ENCODE assay signal across 25 cellular contexts in the genomic region with DNA sequence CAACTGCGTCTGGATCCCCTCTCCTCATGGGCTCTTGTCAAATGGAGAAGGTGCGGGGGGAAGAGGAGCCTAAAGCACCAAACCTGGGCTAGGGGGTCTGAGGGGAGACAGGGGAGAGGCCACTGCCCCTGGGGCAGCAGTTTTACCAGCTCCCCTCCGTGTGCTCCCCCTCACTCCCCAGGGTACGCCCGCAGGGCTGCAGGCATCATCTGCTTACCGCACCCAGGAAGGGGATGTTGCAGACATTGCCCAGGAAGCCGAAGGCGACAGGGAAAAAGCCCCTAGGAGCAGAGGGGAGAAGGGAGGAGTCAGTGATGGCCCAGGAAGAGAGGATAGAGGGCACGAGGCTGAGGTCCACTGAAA. TPM values are rescaled to one million over a fixed set of nuclear protein-coding genes. Genes with fewer than 3 reads are reported as not detected.
DNase-seq lines count a peak whose midpoint lies in the region; ATAC-seq, FAIRE-seq and TF ChIP-seq lines count a peak whose summit lies in the region.
"Had no signal": no experiment of that assay in that cellular context is flagged by ENCODE, and none has a peak within 500 bp of the region (broad histone marks: within the 10 kb centered on the region; RNA-seq: fewer than 3 reads in every experiment).

No MANE protein-coding gene starts in this region.

- H3K4me2 ChIP-seq in astrocyte (ENCODE audit: low read length): peak overlapping the region; percentile 74

- no peak for ATAC-seq in right cardiac atrium
- ATAC-seq in activated T-cell treated with anti-CD3 and anti-CD28 coated beads, Interleukin-2, amount 50 U/mL, for 72 hours (replicated peaks in 1 of 2): no peak
- ATAC-seq: activated CD8-positive, alpha-beta memory T cell treated with anti-CD3 and anti-CD28 coated beads, Interleukin-2, amount 10 ng/mL, durations not matched to agents 7 days and 5 days; gastroesophageal sphincter; GM12878 had no signal

- no peaks in the 10 kb centered on the region for H3K79me2 ChIP-seq in astrocyte (ENCODE audit: insufficient read depth, low read length)

- no peak for DNase-seq in cardiac muscle cell (ENCODE audit: low read depth in 1 of 2, low spot score in 1 of 2)
- DNase-seq in right cardiac atrium: no peak
- DNase-seq in astrocyte (ENCODE audit: low read depth): no peak
- DNase-seq in mesenteric fat pad (ENCODE audit: low spot score): peak; percentile 81
- no peak for DNase-seq in type B pancreatic cell (ENCODE audit: extremely low spot score, unreplicated experiment)
- no peak for DNase-seq in activated T-cell treated with anti-CD3 and anti-CD28 coated beads, Interleukin-2, amount 50 U/mL, for 72 hours
- DNase-seq in GOT3 (lab: John Stamatoyannopoulos, UW): no peak
- no peak for DNase-seq in SW480 (ENCODE audit: low spot score)
- DNase-seq: activated CD4-positive, alpha-beta T cell treated with anti-CD3 and anti-CD28 coated beads for 48 hours; activated CD8-positive, alpha-beta memory T cell treated with anti-CD3 and anti-CD28 coated beads, Interleukin-2, amount 10 ng/mL, durations not matched to agents 7 days and 5 days; left colon; NCI-H748 treated with DMSO at 0.1 percent for 48 hours; Peyer's patch; right lobe of liver; stimulated activated CD4-positive, alpha-beta T cell treated with anti-CD3 and anti-CD28 coated beads, Interleukin-2, amount 100 ng/mL, for 24 hours; uterus had no signal

- no peaks in the 10 kb centered on the region for H4K20me1 ChIP-seq in astrocyte (ENCODE audit: insufficient read depth, low read length)

- H3K9me3 ChIP-seq in cardiac muscle cell (ENCODE audit: low read depth) (no peaks in the 10 kb centered on the region), right cardiac atrium (ENCODE audit: control insufficient read depth, low read length) (no peaks in the 10 kb centered on the region), astrocyte (ENCODE audit: insufficient read depth, low read depth, low read length) (no peaks in the 10 kb centered on the region)
- H3K9me3 ChIP-seq: gastroesophageal sphincter, Peyer's patch, right lobe of liver, uterus had no signal

- H3K36me3 Mint-ChIP-seq in astrocyte (ENCODE audit: low read depth, unreplicated experiment): peaks cover 2% of the 10 kb centered on the region
- no peaks in the 10 kb centered on the region for H3K36me3 Mint-ChIP-seq in type B pancreatic cell
- no peaks in the 10 kb centered on the region for H3K36me3 Mint-ChIP-seq in activated T-cell treated with anti-CD3 and anti-CD28 coated beads, Interleukin-2, amount 50 U/mL, for 72 hours (ENCODE audit: insufficient read depth in 2 of 2)
- H3K36me3 Mint-ChIP-seq: activated CD8-positive, alpha-beta memory T cell treated with anti-CD3 and anti-CD28 coated beads, Interleukin-2, amount 10 ng/mL, durations not matched to agents 7 days and 5 days had no signal

- peak overlapping the region; percentile 39 for H2AFZ ChIP-seq in astrocyte (ENCODE audit: low read depth, low read length)

- H3K4me3 Mint-ChIP-seq in astrocyte (ENCODE audit: unreplicated experiment) (no peak overlapping the region), type B pancreatic cell (no peak overlapping the region)
- no peak overlapping the region for H3K4me3 Mint-ChIP-seq in activated T-cell treated with anti-CD3 and anti-CD28 coated beads, Interleukin-2, amount 50 U/mL, for 72 hours
- H3K4me3 Mint-ChIP-seq: activated CD8-positive, alpha-beta memory T cell treated with anti-CD3 and anti-CD28 coated beads, Interleukin-2, amount 10 ng/mL, durations not matched to agents 7 days and 5 days; dendritic cell treated with granulocyte-macrophage colony-stimulating factor and Interleukin-4, amounts not matched to agents 40 ng/mL and 50 ng/mL, for 4 days had no signal

- H3K4me1 Mint-ChIP-seq in astrocyte (ENCODE audit: low read depth, unreplicated experiment) (peaks cover 37% of the 10 kb centered on the region), type B pancreatic cell (ENCODE audit: unreplicated experiment) (peaks cover 8% of the 10 kb centered on the region)
- H3K4me1 Mint-ChIP-seq in activated T-cell treated with anti-CD3 and anti-CD28 coated beads, Interleukin-2, amount 50 U/mL, for 72 hours (ENCODE audit: low read depth): peaks cover 6% of the 10 kb centered on the region

- H3K9ac ChIP-seq in astrocyte (ENCODE audit: low read length): peak overlapping the region; percentile 43

- 62% methylated on average over 9 of the region's 9 CpGs for WGBS in right cardiac atrium

- TF ChIP-seq CTCF in cardiac muscle cell (IDR thresholded peaks at IDR 0.05; ENCODE audit: low read depth, low read length): no peak
- TF ChIP-seq CTCF in astrocyte (IDR thresholded peaks at IDR 0.05; ENCODE audit: insufficient read depth, low read depth, low read length): no peak
- TF ChIP-seq CTCF in type B pancreatic cell (conservative IDR thresholded peaks at IDR 0.05): no peak

- no peak for FAIRE-seq in astrocyte (lab: Jason Lieb, UNC)
- FAIRE-seq: GM12878, GM19239, TTC549 had no signal

- H3K27ac Mint-ChIP-seq in astrocyte (ENCODE audit: unreplicated experiment) (peak overlapping the region; percentile 66), type B pancreatic cell (peak overlapping the region; percentile 68)
- no peak overlapping the region for H3K27ac Mint-ChIP-seq in activated T-cell treated with anti-CD3 and anti-CD28 coated beads, Interleukin-2, amount 50 U/mL, for 72 hours
- H3K27ac Mint-ChIP-seq: activated CD8-positive, alpha-beta memory T cell treated with anti-CD3 and anti-CD28 coated beads, Interleukin-2, amount 10 ng/mL, durations not matched to agents 7 days and 5 days; activated T-helper 2 cell treated with anti-CD3 and anti-CD28 coated beads, Interferon-gamma antibody, Interleukin-2, Interleukin-4, amounts not matched to agents 10 μg/mL and 5 μg/mL and 100 μg/mL, durations not matched to agents 14 hours and 24 hours and 36 hours; dendritic cell treated with granulocyte-macrophage colony-stimulating factor and Interleukin-4, amounts not matched to agents 40 ng/mL and 50 ng/mL, for 4 days had no signal

- H3K4me1 ChIP-seq in cardiac muscle cell (ENCODE audit: low read depth) (peaks cover 26% of the 10 kb centered on the region), right cardiac atrium (ENCODE audit: control insufficient read depth, insufficient read depth, low read length) (no peaks in the 10 kb centered on the region), astrocyte (ENCODE audit: insufficient read depth, low read length) (peaks cover 39% of the 10 kb centered on the region)
- H3K4me1 ChIP-seq: gastroesophageal sphincter, Peyer's patch, uterus had no signal

- H3K36me3 ChIP-seq in cardiac muscle cell (no peaks in the 10 kb centered on the region), astrocyte (ENCODE audit: insufficient read depth, low read length) (no peaks in the 10 kb centered on the region)
- H3K36me3 ChIP-seq: brain microvascular endothelial cell, gastroesophageal sphincter, Peyer's patch, right lobe of liver, uterus had no signal

- peaks cover 8% of the 10 kb centered on the region for H3K27me3 ChIP-seq in cardiac muscle cell
- no peaks in the 10 kb centered on the region for H3K27me3 ChIP-seq in right cardiac atrium (ENCODE audit: control insufficient read depth, insufficient read depth)
- peaks cover under 1% of the 10 kb centered on the region for H3K27me3 ChIP-seq in astrocyte (ENCODE audit: insufficient read depth, low read length)
- H3K27me3 ChIP-seq: brain microvascular endothelial cell, Peyer's patch, right lobe of liver, uterus had no signal

- peak overlapping the region; percentile 65 for H3K27ac ChIP-seq in cardiac muscle cell
- no peak overlapping the region for H3K27ac ChIP-seq in right cardiac atrium (ENCODE audit: low read length)
- peak overlapping the region; percentile 77 for H3K27ac ChIP-seq in astrocyte (ENCODE audit: low read depth, low read length)
- H3K27ac ChIP-seq: brain microvascular endothelial cell, gastroesophageal sphincter, Peyer's patch, right lobe of liver, uterus had no signal

- no peak overlapping the region for H3K4me3 ChIP-seq in cardiac muscle cell
- no peak overlapping the region for H3K4me3 ChIP-seq in right cardiac atrium (ENCODE audit: low read length)
- peak overlapping the region; percentile 18 for H3K4me3 ChIP-seq in astrocyte (ENCODE audit: insufficient read depth, low read depth, low read length)
- H3K4me3 ChIP-seq: gastroesophageal sphincter, GM12878, Peyer's patch, right lobe of liver, uterus had no signal

- peaks cover 5% of the 10 kb centered on the region for H3K27me3 Mint-ChIP-seq in astrocyte (ENCODE audit: low read depth, unreplicated experiment)
- peaks cover 36% of the 10 kb centered on the region for H3K27me3 Mint-ChIP-seq in type B pancreatic cell
- peaks cover 9% of the 10 kb centered on the region for H3K27me3 Mint-ChIP-seq in activated T-cell treated with anti-CD3 and anti-CD28 coated beads, Interleukin-2, amount 50 U/mL, for 72 hours (ENCODE audit: low read depth)

- H3K9me3 Mint-ChIP-seq in astrocyte (ENCODE audit: unreplicated experiment) (peaks cover 3% of the 10 kb centered on the region), type B pancreatic cell (no peaks in the 10 kb centered on the region)
- H3K9me3 Mint-ChIP-seq in activated T-cell treated with anti-CD3 and anti-CD28 coated beads, Interleukin-2, amount 50 U/mL, for 72 hours: peaks cover 4 to 5% of the 10 kb centered on the region in 2 donors
- H3K9me3 Mint-ChIP-seq: activated T-helper 2 cell treated with anti-CD3 and anti-CD28 coated beads, Interferon-gamma antibody, Interleukin-2, Interleukin-4, amounts not matched to agents 10 μg/mL and 5 μg/mL and 100 μg/mL, durations not matched to agents 14 hours and 24 hours and 36 hours; dendritic cell treated with granulocyte-macrophage colony-stimulating factor and Interleukin-4, amounts not matched to agents 40 ng/mL and 50 ng/mL, for 4 days had no signal

- intact Hi-C loops in right cardiac atrium (cut with DNase I): no loop called here

RNA-seq across cellular contexts. Expression of a gene that starts 2.7 kb away (rescaled TPM):
- total RNA-seq in cardiac muscle cell (1.4 and 1.7 TPM in 2 replicates), right cardiac atrium (not detected), astrocyte (2.2 and 2.7 TPM in 2 replicates), mesenteric fat pad (not detected), type B pancreatic cell (ENCODE audit: low replicate concordance) (0.48 and 0.55 TPM in 2 replicates)
- polyA plus RNA-seq in cardiac muscle cell (0.21 TPM in 1 of 2 replicates, not detected in the other), right cardiac atrium (not detected)
- total RNA-seq in activated T-cell treated with anti-CD3 and anti-CD28 coated beads, Interleukin-2, amount 50 U/mL, for 72 hours: not detected
- total RNA-seq: A673; activated CD8-positive, alpha-beta memory T cell treated with anti-CD3 and anti-CD28 coated beads, Interleukin-2, amount 10 ng/mL, durations not matched to agents 7 days and 5 days; activated T-helper 2 cell treated with anti-CD3 and anti-CD28 coated beads, Interferon-gamma antibody, Interleukin-2, Interleukin-4, amounts not matched to agents 10 μg/mL and 5 μg/mL and 100 μg/mL, durations not matched to agents 14 hours and 24 hours and 36 hours; gastroesophageal sphincter; GM12878; H7; uterus had no signal
- polyA plus RNA-seq: GM12878 had no signal

RNA-seq across cellular contexts. Expression of a gene that starts 14.8 kb away (rescaled TPM):
- 0.33 and 0.74 TPM in 2 replicates for total RNA-seq in cardiac muscle cell
- polyA plus RNA-seq in cardiac muscle cell: 2.6 and 2.8 TPM in 2 replicates
- total RNA-seq in right cardiac atrium: not detected
- polyA plus RNA-seq in right cardiac atrium: not detected
- total RNA-seq in astrocyte: 0.50 and 0.65 TPM in 2 replicates
- total RNA-seq in mesenteric fat pad: not detected
- 7.0 and 9.7 TPM in 2 replicates for total RNA-seq in type B pancreatic cell (ENCODE audit: low replicate concordance)
- under 1 TPM; 0.58 to 0.76 TPM for total RNA-seq in activated T-cell treated with anti-CD3 and anti-CD28 coated beads, Interleukin-2, amount 50 U/mL, for 72 hours
- total RNA-seq: A673; activated CD8-positive, alpha-beta memory T cell treated with anti-CD3 and anti-CD28 coated beads, Interleukin-2, amount 10 ng/mL, durations not matched to agents 7 days and 5 days; GM12878 had no signal

RNA-seq across cellular contexts. Expression of a gene that starts 32.8 kb away (rescaled TPM):
- 0.39 TPM in 1 of 2 replicates, not detected in the other for total RNA-seq in cardiac muscle cell
- 3.5 TPM in 1 of 2 replicates, not detected in the other for polyA plus RNA-seq in cardiac muscle cell
- 1 to 10 TPM in 1 of 4 donors, under 1 TPM in 2, not detected in 1; 0.51 to 2.9 (median 0.89) TPM for total RNA-seq in right cardiac atrium
- polyA plus RNA-seq in right cardiac atrium: 1.0 TPM
- total RNA-seq in astrocyte: not detected in 2 replicates
- 1.3 TPM for total RNA-seq in mesenteric fat pad
- total RNA-seq in type B pancreatic cell (ENCODE audit: low replicate concordance): 0.69 and 1.2 TPM in 2 replicates
- total RNA-seq in activated T-cell treated with anti-CD3 and anti-CD28 coated beads, Interleukin-2, amount 50 U/mL, for 72 hours: not detected
- total RNA-seq: A673; activated CD8-positive, alpha-beta memory T cell treated with anti-CD3 and anti-CD28 coated beads, Interleukin-2, amount 10 ng/mL, durations not matched to agents 7 days and 5 days; activated T-helper 2 cell treated with anti-CD3 and anti-CD28 coated beads, Interferon-gamma antibody, Interleukin-2, Interleukin-4, amounts not matched to agents 10 μg/mL and 5 μg/mL and 100 μg/mL, durations not matched to agents 14 hours and 24 hours and 36 hours; gastroesophageal sphincter; GM12878; H7; Peyer's patch had no signal
- polyA plus RNA-seq: GM12878 had no signal

RNA-seq across cellular contexts. Expression of a gene that starts 47.1 kb away (rescaled TPM):
- total RNA-seq in cardiac muscle cell: 24.7 and 30.4 TPM in 2 replicates
- polyA plus RNA-seq in cardiac muscle cell: 18.0 and 29.9 TPM in 2 replicates
- 1 to 10 TPM; 4.5 to 7.2 (median 5.4) TPM for total RNA-seq in right cardiac atrium
- 5.2 TPM for polyA plus RNA-seq in right cardiac atrium
- 8.2 and 9.7 TPM in 2 replicates for total RNA-seq in astrocyte
- total RNA-seq in mesenteric fat pad: 6.1 TPM
- 7.3 and 10.0 TPM in 2 replicates for total RNA-seq in type B pancreatic cell (ENCODE audit: low replicate concordance)
- 1 to 10 TPM; 1.7 TPM for total RNA-seq in activated T-cell treated with anti-CD3 and anti-CD28 coated beads, Interleukin-2, amount 50 U/mL, for 72 hours
- total RNA-seq: activated CD8-positive, alpha-beta memory T cell treated with anti-CD3 and anti-CD28 coated beads, Interleukin-2, amount 10 ng/mL, durations not matched to agents 7 days and 5 days; GM12878 had no signal
